Comparison of ENCODE assay signal across 17 cellular contexts in the genomic region with DNA sequence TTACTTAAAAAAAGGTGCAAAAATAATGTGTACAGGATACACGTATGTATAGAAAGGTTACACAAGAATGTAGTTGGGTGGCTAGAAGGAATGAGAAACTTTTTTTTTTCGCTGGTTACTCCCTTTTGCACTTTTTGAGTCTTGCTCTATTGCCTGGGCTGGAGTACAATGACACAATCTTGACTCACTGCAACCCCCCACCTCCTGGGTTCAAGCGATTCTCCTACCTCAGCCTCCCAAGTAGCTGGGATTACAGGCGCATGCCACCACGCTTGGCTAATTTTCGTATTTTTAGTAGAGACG.
"Had no signal": no experiment of that assay in that cellular context is flagged by ENCODE, and none has a peak within 500 bp of the region (broad histone marks: within the 10 kb centered on the region; RNA-seq: fewer than 3 reads in every experiment).

No MANE protein-coding gene starts in this region.

- ATAC-seq: natural killer cell treated with Interleukin-12 subunit alpha and Interleukin-12 subunit beta and Interleukin-15 and Interleukin-18, amount 100 ng/mL, for 72 hours; sciatic nerve; stimulated activated memory B cell treated with anti-CD40 and anti-IgM and Interleukin-4, amounts not matched to agents 10 μg/mL and 1 μg/mL and 100 μg/mL, for 72 hours; T-helper 17 cell had no signal

- H3K4me1 ChIP-seq: colonic mucosa had no signal

- H3K27ac ChIP-seq: colonic mucosa, lower lobe of right lung, thoracic aorta had no signal

- H3K27me3 Mint-ChIP-seq: activated CD4-positive, alpha-beta memory T cell treated with anti-CD3 and anti-CD28 coated beads for 36 hours; brain; natural killer cell treated with Interleukin-12 subunit alpha and Interleukin-12 subunit beta and Interleukin-15 and Interleukin-18, amount 100 ng/mL, for 72 hours; stimulated activated memory B cell treated with anti-CD40 and anti-IgM and Interleukin-4, amounts not matched to agents 10 μg/mL and 1 μg/mL and 100 μg/mL, for 72 hours; T-helper 17 cell had no signal

- H3K4me3 Mint-ChIP-seq: activated CD4-positive, alpha-beta memory T cell treated with anti-CD3 and anti-CD28 coated beads for 36 hours; activated naive CD4-positive, alpha-beta T cell treated with anti-CD3 and anti-CD28 coated beads for 36 hours; brain; stimulated activated memory B cell treated with anti-CD40 and anti-IgM and Interleukin-4, amounts not matched to agents 10 μg/mL and 1 μg/mL and 100 μg/mL, for 72 hours; T-helper 17 cell had no signal

- H3K4me2 ChIP-seq: smooth muscle cell had no signal

- H3K36me3 ChIP-seq: colonic mucosa, thoracic aorta had no signal

- DNase-seq: activated CD4-positive, alpha-beta memory T cell treated with anti-CD3 and anti-CD28 coated beads for 36 hours; activated naive CD4-positive, alpha-beta T cell treated with anti-CD3 and anti-CD28 coated beads for 36 hours; activated T-cell treated with anti-CD3 and anti-CD28 coated beads for 4 hours; anterior cingulate cortex; central memory CD4-positive, alpha-beta T cell; colonic mucosa; hippocampal formation; islet precursor cell; lower lobe of right lung; stimulated activated CD4-positive, alpha-beta T cell treated with anti-CD3 and anti-CD28 coated beads, Interleukin-4, amount 100 ng/mL, for 4 hours; T-helper 17 cell had no signal

- H3K27ac Mint-ChIP-seq: activated CD4-positive, alpha-beta memory T cell treated with anti-CD3 and anti-CD28 coated beads for 36 hours; activated naive CD4-positive, alpha-beta T cell treated with anti-CD3 and anti-CD28 coated beads for 36 hours had no signal

- H3K9me3 Mint-ChIP-seq: activated CD4-positive, alpha-beta memory T cell treated with anti-CD3 and anti-CD28 coated beads for 36 hours; activated naive CD4-positive, alpha-beta T cell treated with anti-CD3 and anti-CD28 coated beads for 36 hours; brain; natural killer cell treated with Interleukin-12 subunit alpha and Interleukin-12 subunit beta and Interleukin-15 and Interleukin-18, amount 100 ng/mL, for 72 hours; stimulated activated memory B cell treated with anti-CD40 and anti-IgM and Interleukin-4, amounts not matched to agents 10 μg/mL and 1 μg/mL and 100 μg/mL, for 72 hours had no signal

- H3K27me3 ChIP-seq: colonic mucosa had no signal

- H3K9me3 ChIP-seq: colonic mucosa, lower lobe of right lung, thoracic aorta had no signal

- H3K4me3 ChIP-seq: colonic mucosa, lower lobe of right lung, smooth muscle cell, thoracic aorta had no signal
